1 cellular context compared by ENCODE assay signal in the genomic region with DNA sequence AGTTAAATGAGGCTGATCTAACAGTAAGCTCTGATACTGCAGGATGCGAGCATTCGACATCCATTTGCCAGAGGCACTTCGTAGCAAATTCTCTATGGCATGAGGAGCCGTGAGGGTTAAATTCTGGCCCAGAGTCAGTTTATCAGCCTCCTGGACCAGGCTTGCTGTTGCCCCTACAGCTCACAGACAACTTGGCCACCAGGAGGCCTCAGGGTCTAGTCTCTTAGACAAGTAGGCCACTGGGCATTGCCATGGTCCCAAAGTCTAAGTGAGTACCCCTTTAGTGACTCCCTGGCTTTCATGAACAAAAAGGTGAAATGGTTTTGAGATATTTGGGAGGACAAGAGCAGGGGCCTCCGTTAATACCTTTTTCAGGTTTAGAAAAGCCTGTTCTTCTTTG.
TF ChIP-seq lines count a peak whose summit lies in the region.

No MANE protein-coding gene starts in this region.

TF ChIP-seq in H1, 55 proteins besides CTCF, POLR2A, EP300 and RAD21:
- TF ChIP-seq ASH2L (IDR thresholded peaks at IDR 0.05; ENCODE audit: low read length): no peak
